In genomic region chr15:62075595-62076279, GRCh38 we compare ENCODE assay signal across 12 cellular contexts. TPM values are rescaled to one million over a fixed set of nuclear protein-coding genes. Genes with fewer than 3 reads are reported as not detected.
DNase-seq lines count a peak whose midpoint lies in the region; ATAC-seq, FAIRE-seq and TF ChIP-seq lines count a peak whose summit lies in the region.
"Had no signal": no experiment of that assay in that cellular context is flagged by ENCODE, and none has a peak within 500 bp of the region (broad histone marks: within the 10 kb centered on the region; RNA-seq: fewer than 3 reads in every experiment).

No MANE protein-coding gene starts in this region.

- TF ChIP-seq CTCF in RWPE1 (conservative IDR thresholded peaks at IDR 0.05; ENCODE audit: low read depth) (no peak), kidney epithelial cell (IDR thresholded peaks at IDR 0.05; ENCODE audit: insufficient read depth, low read length, poor library complexity, severe bottlenecking) (no peak)

- no peaks in the 10 kb centered on the region for H3K9me3 Mint-ChIP-seq in activated naive CD4-positive, alpha-beta T cell treated with anti-CD3 and anti-CD28 coated beads, Interleukin-2, amount 10 ng/mL, durations not matched to agents 7 days and 5 days
- H3K9me3 Mint-ChIP-seq: activated CD4-positive, alpha-beta memory T cell treated with anti-CD3 and anti-CD28 coated beads for 36 hours had no signal

- no peak overlapping the region for H3K4me3 Mint-ChIP-seq in activated naive CD4-positive, alpha-beta T cell treated with anti-CD3 and anti-CD28 coated beads, Interleukin-2, amount 10 ng/mL, durations not matched to agents 7 days and 5 days
- H3K4me3 Mint-ChIP-seq: activated CD4-positive, alpha-beta memory T cell treated with anti-CD3 and anti-CD28 coated beads for 36 hours had no signal

- DNase-seq in Right ventricle myocardium inferior (ENCODE audit: missing footprints) = no peak
- no peak for DNase-seq in cardiac septum (ENCODE audit: low spot score)
- DNase-seq in RWPE1 (ENCODE audit: low spot score) = peak; percentile 85
- peak; percentile 65 for DNase-seq in kidney epithelial cell (ENCODE audit: low read depth)
- peak; percentile 66 for DNase-seq in urothelium cell line (ENCODE audit: low spot score)
- DNase-seq in substantia nigra (lab: John Stamatoyannopoulos, UW) = no peak
- DNase-seq in activated naive CD4-positive, alpha-beta T cell treated with anti-CD3 and anti-CD28 coated beads, Interleukin-2, amount 10 ng/mL, durations not matched to agents 7 days and 5 days = no peak
- DNase-seq: activated CD4-positive, alpha-beta memory T cell treated with anti-CD3 and anti-CD28 coated beads for 36 hours had no signal

- POLR2A ChIA-PET in RWPE1 (lab: Yijun Ruan, JAX; ENCODE audit: low non-redundant PET) = no interaction called here

- no peaks in the 10 kb centered on the region for H3K4me1 Mint-ChIP-seq in activated naive CD4-positive, alpha-beta T cell treated with anti-CD3 and anti-CD28 coated beads, Interleukin-2, amount 10 ng/mL, durations not matched to agents 7 days and 5 days

- no peaks in the 10 kb centered on the region for H3K27me3 ChIP-seq in kidney epithelial cell (ENCODE audit: control insufficient read depth, insufficient read depth, low read length)

- H3K27ac Mint-ChIP-seq in activated naive CD4-positive, alpha-beta T cell treated with anti-CD3 and anti-CD28 coated beads, Interleukin-2, amount 10 ng/mL, durations not matched to agents 7 days and 5 days = no peak overlapping the region
- H3K27ac Mint-ChIP-seq: activated CD4-positive, alpha-beta memory T cell treated with anti-CD3 and anti-CD28 coated beads for 36 hours had no signal

- no peak for FAIRE-seq in urothelium cell line (lab: Jason Lieb, UNC)
- FAIRE-seq: endothelial cell of umbilical vein had no signal

- intact Hi-C loops in Right ventricle myocardium inferior (cut with DNase I) = no loop called here
- intact Hi-C loops in cardiac septum (cut with DNase I) = no loop called here

- peaks cover 14% of the 10 kb centered on the region for H3K27me3 Mint-ChIP-seq in activated naive CD4-positive, alpha-beta T cell treated with anti-CD3 and anti-CD28 coated beads, Interleukin-2, amount 10 ng/mL, durations not matched to agents 7 days and 5 days

- H3K27ac ChIP-seq in RWPE1 = no peak overlapping the region
- no peak overlapping the region for H3K27ac ChIP-seq in substantia nigra (ENCODE audit: low read depth, low read length, poor library complexity, severe bottlenecking)

- H3K4me3 ChIP-seq in kidney epithelial cell (ENCODE audit: low read depth, low read length) = no peak overlapping the region

- H3K36me3 ChIP-seq in kidney epithelial cell (ENCODE audit: control insufficient read depth, insufficient read depth, low read length) = no peaks in the 10 kb centered on the region

- H3K36me3 Mint-ChIP-seq in activated naive CD4-positive, alpha-beta T cell treated with anti-CD3 and anti-CD28 coated beads, Interleukin-2, amount 10 ng/mL, durations not matched to agents 7 days and 5 days = no peaks in the 10 kb centered on the region
- H3K36me3 Mint-ChIP-seq: activated CD4-positive, alpha-beta memory T cell treated with anti-CD3 and anti-CD28 coated beads for 36 hours had no signal

- CTCF ChIA-PET in RWPE1 (lab: Yijun Ruan, JAX) = interaction anchor here (0.5 to 1.1 kb wide), 3 partner anchors 8 to 623 kb away, joined by 3 read pairs; no protein-coding TSS in a partner anchor
- CTCF ChIA-PET in activated naive CD4-positive, alpha-beta T cell treated with anti-CD3 and anti-CD28 coated beads, Interleukin-2, amount 10 ng/mL, durations not matched to agents 7 days and 5 days (lab: Charles Lee) = interaction anchor here (1.0 to 1.2 kb wide), 2 partner anchors 178 to 204 kb away, joined by 3 read pairs; no protein-coding TSS in a partner anchor

- ATAC-seq in Right ventricle myocardium inferior = peak; percentile 50
- no peak for ATAC-seq in HG03469 (IDR thresholded peaks at IDR 0.05; ENCODE audit: unreplicated experiment)
- ATAC-seq: Panc1, sciatic nerve had no signal

RNA-seq across cellular contexts. Expression of gene C2CD4A, which starts 9.0 kb away (rescaled TPM):
- not detected for total RNA-seq in Right ventricle myocardium inferior
- 0.05 TPM for total RNA-seq in cardiac septum
- total RNA-seq in kidney epithelial cell = 0.25 and 0.75 TPM in 2 replicates
- total RNA-seq: sciatic nerve had no signal

RNA-seq across cellular contexts. Expression of gene VPS13C, which starts 15.5 kb away (rescaled TPM):
- total RNA-seq in Right ventricle myocardium inferior (34.5 TPM), cardiac septum (35.2 TPM), kidney epithelial cell (46.1 and 48.3 TPM in 2 replicates)

Comparison
In these comparisons a context has a peak if more than half of its experiments do, and no peak if none do; other contexts are left out.
1. DNase-seq: peak in RWPE1 (single experiment), kidney epithelial cell (single experiment) and urothelium cell line (single experiment); none in Right ventricle myocardium inferior (single experiment), cardiac septum (single experiment), substantia nigra (0 of 49) and activated naive CD4-positive, alpha-beta T cell treated with anti-CD3 and anti-CD28 coated beads, Interleukin-2, amount 10 ng/mL, durations not matched to agents 7 days and 5 days (single experiment).